In genomic region chr17:38353084-38353604, GRCh38 we compare ENCODE assay signal across 8 cellular contexts. TPM values are rescaled to one million over a fixed set of nuclear protein-coding genes. Genes with fewer than 3 reads are reported as not detected.
DNase-seq lines count a peak whose midpoint lies in the region; TF ChIP-seq lines count a peak whose summit lies in the region.

No MANE protein-coding gene starts in this region.

- H2AFZ ChIP-seq in ACC112 (ENCODE audit: low read length, unreplicated experiment) (no peak overlapping the region), mammary epithelial cell (ENCODE audit: low read depth, low read length) (peak overlapping the region; percentile 93)

- intact Hi-C loops in mammary epithelial cell (cut with micrococcal nuclease): loop anchor here (10.0 kb wide), 2 partner anchors 132 to 202 kb away; no protein-coding TSS in a partner anchor

- CTCF ChIA-PET in mammary epithelial cell (lab: Charles Lee; ENCODE audit: low non-redundant PET): interaction anchor here (0.6 to 0.7 kb wide), 2 partner anchors 28 to 205 kb away, joined by 3 read pairs; no protein-coding TSS in a partner anchor

- in situ Hi-C loops in mammary epithelial cell (cut with MboI; ENCODE audit: low sequenced_read_pairs in 2 of 2): no loop called here

- H3K9ac ChIP-seq in HUES64 (ENCODE audit: low read depth, low read length) (peak overlapping the region; percentile 48; the same call in 1 of the 2 replicates), mammary epithelial cell (ENCODE audit: insufficient read depth, low read length) (peak overlapping the region; percentile 29), muscle layer of colon (ENCODE audit: low read length) (peak overlapping the region; percentile 34)

- dilution Hi-C loops in mammary epithelial cell (cut with HindIII; ENCODE audit: low sequenced_read_pairs): loop anchor here (5.0 kb wide), 1 partner anchor 84 kb away; no protein-coding TSS in a partner anchor

- peaks cover 15% of the 10 kb centered on the region for H3K4me1 ChIP-seq in ACC112 (ENCODE audit: control insufficient read depth, insufficient read depth, low read length, unreplicated experiment)
- H3K4me1 ChIP-seq in HUES64 (ENCODE audit: insufficient read depth, low read length): peaks cover 17% of the 10 kb centered on the region
- H3K4me1 ChIP-seq in mammary epithelial cell (ENCODE audit: insufficient read depth, low read length): peaks cover 17% of the 10 kb centered on the region
- H3K4me1 ChIP-seq in muscle layer of colon (ENCODE audit: insufficient read depth, low read length): peaks cover 47% of the 10 kb centered on the region

- H3K9me3 ChIP-seq in HUES64 (ENCODE audit: insufficient read depth, low read depth, low read length): no peaks in the 10 kb centered on the region
- H3K9me3 ChIP-seq in mammary epithelial cell (replicated peaks; ENCODE audit: insufficient read depth, low read length): no peaks in the 10 kb centered on the region
- no peaks in the 10 kb centered on the region for H3K9me3 ChIP-seq in muscle layer of colon (ENCODE audit: low read length)

- peak overlapping the region; percentile 92 for H3K4me2 ChIP-seq in mammary epithelial cell (ENCODE audit: insufficient read depth, low read depth, low read length)

- WGBS in HUES64: 38% methylated on average over 8 of the region's 8 CpGs
- 18% methylated on average over 8 of the region's 8 CpGs for WGBS in mammary epithelial cell (ENCODE audit: low coverage, missing lambda C conversion rate)

- TSS peak; percentile 7 for BruUV-seq in mammary epithelial cell (replicated peaks; lab: Mats Ljungman, UMichigan)

- TF ChIP-seq CTCF in mammary epithelial cell (conservative IDR thresholded peaks at IDR 0.05 in 1 of 2, IDR thresholded peaks at IDR 0.05 in 1 of 2; ENCODE audit: extremely low read depth in 1 of 2, insufficient read depth in 1 of 2, low read depth in 1 of 2, low read length in 2 of 2): no peak

- H3K36me3 ChIP-seq in ACC112 (ENCODE audit: insufficient read depth, low read length): no peaks in the 10 kb centered on the region
- H3K36me3 ChIP-seq in HUES64 (ENCODE audit: insufficient read depth, low read length): no peaks in the 10 kb centered on the region
- H3K36me3 ChIP-seq in mammary epithelial cell (ENCODE audit: insufficient read depth, low read length): no peaks in the 10 kb centered on the region
- H3K36me3 ChIP-seq in muscle layer of colon (ENCODE audit: insufficient read depth, low read length): no peaks in the 10 kb centered on the region

- H3K27ac ChIP-seq in ACC112 (ENCODE audit: low read depth, low read length) (no peak overlapping the region), HUES64 (ENCODE audit: low read depth, low read length) (no peak overlapping the region), mammary epithelial cell (ENCODE audit: insufficient read depth, low read depth, low read length) (no peak overlapping the region), muscle layer of colon (ENCODE audit: low read depth, low read length) (peak overlapping the region; percentile 71)

- DNase-seq in mammary epithelial cell (no peak), GM19238 (ENCODE audit: insufficient read length, low spot score) (no peak), NCI-H345 (lab: John Stamatoyannopoulos, UW) (no peak), inferior parietal cortex (ENCODE audit: extremely low spot score) (no peak)
- no peak for DNase-seq in activated CD4-positive, alpha-beta T cell treated with anti-CD3 and anti-CD28 coated beads, Interleukin-2, amount 50 U/mL, for 4 hours

- H3K27me3 ChIP-seq in ACC112 (ENCODE audit: insufficient read depth, low read length) (no peaks in the 10 kb centered on the region), HUES64 (ENCODE audit: insufficient read depth, low read length) (peaks cover 6% of the 10 kb centered on the region), mammary epithelial cell (ENCODE audit: insufficient read depth, low read length) (no peaks in the 10 kb centered on the region), muscle layer of colon (ENCODE audit: control insufficient read depth in 1 of 2, insufficient read depth in 2 of 2, low read length in 2 of 2) (no peaks in the 10 kb centered on the region)

- H3K79me2 ChIP-seq in ACC112 (ENCODE audit: control insufficient read depth, insufficient read depth, low read length, unreplicated experiment): peaks cover 47% of the 10 kb centered on the region
- peaks cover 58% of the 10 kb centered on the region for H3K79me2 ChIP-seq in mammary epithelial cell (ENCODE audit: insufficient read depth, low read length)

- H3K4me3 ChIP-seq in ACC112 (ENCODE audit: low read depth, low read length): peak overlapping the region; percentile 83
- peak overlapping the region; percentile 73 for H3K4me3 ChIP-seq in HUES64 (ENCODE audit: low read length)
- H3K4me3 ChIP-seq in mammary epithelial cell (replicated peaks in 1 of 3; ENCODE audit: insufficient read depth in 1 of 3, low read depth in 2 of 3, low read length in 3 of 3): peak overlapping the region; percentile 72 to 78 (median 73)
- peak overlapping the region; percentile 75 to 82 for H3K4me3 ChIP-seq in muscle layer of colon (ENCODE audit: low read depth in 1 of 2, low read length in 2 of 2)

- no peaks in the 10 kb centered on the region for H4K20me1 ChIP-seq in mammary epithelial cell (ENCODE audit: insufficient read depth, low read length)

RNA-seq across cellular contexts. Expression of gene SOCS7, which starts 1.5 kb away (rescaled TPM):
- polyA plus RNA-seq in HUES64 (2013, experiment 1 of 2): 11.6 TPM
- 13.5 TPM for polyA plus RNA-seq in HUES64 (2013, experiment 2 of 2)
- total RNA-seq in mammary epithelial cell: 10 to 100 TPM; 16.2 to 23.2 TPM
- polyA plus RNA-seq in mammary epithelial cell: 9.6 TPM
- 53.3 TPM for polyA minus RNA-seq in mammary epithelial cell

RNA-seq across cellular contexts. Expression of gene GPR179, which starts 9.4 kb away (rescaled TPM):
- not detected for polyA plus RNA-seq in HUES64 (2013, experiment 1 of 2)
- polyA plus RNA-seq in HUES64 (2013, experiment 2 of 2): not detected
- total RNA-seq in mammary epithelial cell: not detected
- under 0.01 TPM for polyA plus RNA-seq in mammary epithelial cell
- polyA minus RNA-seq in mammary epithelial cell: not detected

RNA-seq across cellular contexts. Expression of gene MRPL45, which starts 56.2 kb away (rescaled TPM):
- polyA plus RNA-seq in HUES64 (2013, experiment 1 of 2): 53.9 TPM
- polyA plus RNA-seq in HUES64 (2013, experiment 2 of 2): 53.2 TPM
- total RNA-seq in mammary epithelial cell: 10 to 100 TPM; 30.7 to 34.1 TPM
- polyA plus RNA-seq in mammary epithelial cell: 47.0 TPM
- polyA minus RNA-seq in mammary epithelial cell: 29.5 TPM
